In genomic region chr4:184464759-184465454, GRCh38 we compare ENCODE assay signal across 1 cellular context.
TF ChIP-seq lines count a peak whose summit lies in the region.

No MANE protein-coding gene starts in this region.

TF ChIP-seq in HepG2, 621 proteins besides CTCF, POLR2A, EP300 and RAD21 (continued from another document and continues in another):
- TF ChIP-seq GPBP1L1 (CRISPR knock-in tag; IDR thresholded peaks at IDR 0.05) (no peak), POGK (CRISPR knock-in tag; conservative IDR thresholded peaks at IDR 0.05) (no peak), ZNF460 (CRISPR knock-in tag; IDR thresholded peaks at IDR 0.05; ENCODE audit: borderline replicate concordance) (no peak), FOXM1 (CRISPR knock-in tag; IDR thresholded peaks at IDR 0.05) (no peak), SIN3B (IDR thresholded peaks at IDR 0.05; ENCODE audit: low read length) (no peak), SCMH1 (CRISPR knock-in tag; IDR thresholded peaks at IDR 0.05; ENCODE audit: borderline replicate concordance) (no peak), ZNF124 (CRISPR knock-in tag; IDR thresholded peaks at IDR 0.05) (no peak), NR2F2 (IDR thresholded peaks at IDR 0.05; ENCODE audit: borderline replicate concordance, low read depth) (peak; percentile 95), MAFG (CRISPR knock-in tag; IDR thresholded peaks at IDR 0.05) (no peak), TOE1 (CRISPR knock-in tag; IDR thresholded peaks at IDR 0.05) (no peak), PAX8 (CRISPR knock-in tag; IDR thresholded peaks at IDR 0.05; ENCODE audit: borderline replicate concordance) (no peak), IRF2 (CRISPR knock-in tag; IDR thresholded peaks at IDR 0.05) (peak; percentile 76; the same call in 1 of the 2 replicates), ZNF564 (CRISPR knock-in tag; IDR thresholded peaks at IDR 0.05) (no peak), SRSF9 (IDR thresholded peaks at IDR 0.05; ENCODE audit: borderline replicate concordance, insufficient read depth, low read depth, low read length, poor library complexity, severe bottlenecking) (no peak), IRF1 (CRISPR knock-in tag; IDR thresholded peaks at IDR 0.05; ENCODE audit: low read depth) (no peak), SIX4 (CRISPR knock-in tag; IDR thresholded peaks at IDR 0.05) (0 out of 2 replicates have a peak, but pooled peaks have one; percentile 40), ZNF12 (CRISPR knock-in tag; IDR thresholded peaks at IDR 0.05) (no peak), ZNF350 (CRISPR knock-in tag; IDR thresholded peaks at IDR 0.05; ENCODE audit: borderline replicate concordance, low read depth) (no peak), ATF4 (CRISPR knock-in tag; IDR thresholded peaks at IDR 0.05) (no peak), SALL1 (CRISPR knock-in tag; IDR thresholded peaks at IDR 0.05) (peak; percentile 58; the same call in 1 of the 2 replicates), KLF9 (CRISPR knock-in tag; IDR thresholded peaks at IDR 0.05; ENCODE audit: low read depth) (no peak), ZNF570 (CRISPR knock-in tag; IDR thresholded peaks at IDR 0.05; ENCODE audit: borderline replicate concordance) (no peak), MTF2 (CRISPR knock-in tag; IDR thresholded peaks at IDR 0.05; ENCODE audit: borderline replicate concordance) (no peak), ZBTB34 (CRISPR knock-in tag; IDR thresholded peaks at IDR 0.05) (no peak), ADNP (CRISPR knock-in tag; IDR thresholded peaks at IDR 0.05) (no peak), ZNF616 (CRISPR knock-in tag; IDR thresholded peaks at IDR 0.05; ENCODE audit: low read depth) (no peak), LCORL (IDR thresholded peaks at IDR 0.05) (no peak), LCORL (CRISPR knock-in tag; IDR thresholded peaks at IDR 0.05) (peak; percentile 77), KLF6 (CRISPR knock-in tag; IDR thresholded peaks at IDR 0.05) (0 out of 2 replicates have a peak, but pooled peaks have one; percentile 69), SALL2 (CRISPR knock-in tag; IDR thresholded peaks at IDR 0.05) (no peak), RARG (CRISPR knock-in tag; IDR thresholded peaks at IDR 0.05; ENCODE audit: low read depth) (no peak), ZNF724P (CRISPR knock-in tag; IDR thresholded peaks at IDR 0.05; ENCODE audit: borderline replicate concordance) (no peak), CBX1 (IDR thresholded peaks at IDR 0.05; ENCODE audit: low read depth) (no peak), ZNF17 (CRISPR knock-in tag; IDR thresholded peaks at IDR 0.05) (no peak), ZNF619 (CRISPR knock-in tag; IDR thresholded peaks at IDR 0.05) (no peak), MTF1 (CRISPR knock-in tag; IDR thresholded peaks at IDR 0.05) (no peak), ZNF280D (CRISPR knock-in tag; IDR thresholded peaks at IDR 0.05) (no peak), HOXA9 (CRISPR knock-in tag; IDR thresholded peaks at IDR 0.05; ENCODE audit: borderline replicate concordance) (no peak), ZNF235 (CRISPR knock-in tag; IDR thresholded peaks at IDR 0.05; ENCODE audit: borderline replicate concordance) (no peak), ELF1 (CRISPR knock-in tag; IDR thresholded peaks at IDR 0.05) (peak; percentile 22; the same call in 1 of the 2 replicates), ARID4A (CRISPR knock-in tag; IDR thresholded peaks at IDR 0.05; ENCODE audit: borderline replicate concordance) (peak; percentile 68; the same call in 1 of the 2 replicates), SRY (CRISPR knock-in tag; IDR thresholded peaks at IDR 0.05) (no peak), ZNF83 (CRISPR knock-in tag; IDR thresholded peaks at IDR 0.05; ENCODE audit: borderline replicate concordance) (no peak), FOSL2 (CRISPR knock-in tag; IDR thresholded peaks at IDR 0.05) (peak; percentile 58), ZNF282 (IDR thresholded peaks at IDR 0.05; ENCODE audit: partially characterized antibody) (no peak), PRDM15 (CRISPR knock-in tag; IDR thresholded peaks at IDR 0.05) (no peak), ZNF878 (CRISPR knock-in tag; IDR thresholded peaks at IDR 0.05) (no peak)
